1 cellular context compared by ENCODE assay signal in genomic region chr7:74218343-74218698, GRCh38.
A peak's percentile ranks its signal among the peaks of the same experiment; 100 is the strongest.
TF ChIP-seq lines count a peak whose summit lies in the region.

No MANE protein-coding gene starts in this region.

TF ChIP-seq in HEK293, 187 proteins besides CTCF, POLR2A, EP300 and RAD21 (continued from another document):
- TF ChIP-seq TSHZ1 (tag by site-specific recombination; IDR thresholded peaks at IDR 0.05; ENCODE audit: borderline replicate concordance) (no peak), ZNF280D (tag by site-specific recombination; IDR thresholded peaks at IDR 0.05) (peak; percentile 85; the same call in 1 of the 2 replicates), ZNF580 (tag by site-specific recombination; IDR thresholded peaks at IDR 0.05) (0 out of 2 replicates have a peak, but pooled peaks have one; percentile 45), ZNF121 (tag by site-specific recombination; IDR thresholded peaks at IDR 0.05) (no peak)
